In genomic region chr5:112535339-112535738, GRCh38 we compare ENCODE assay signal across 28 cellular contexts.
"Had no signal": no experiment of that assay in that cellular context is flagged by ENCODE, and none has a peak within 500 bp of the region (broad histone marks: within the 10 kb centered on the region; RNA-seq: fewer than 3 reads in every experiment).

No MANE protein-coding gene starts in this region.

- H3K27ac ChIP-seq: dorsolateral prefrontal cortex, epithelial cell of prostate, esophagus muscularis mucosa, foreskin keratinocyte, gastroesophageal sphincter, heart left ventricle, hepatocyte, left lung, ovary, psoas muscle, sigmoid colon, thyroid gland had no signal

- H2AFZ ChIP-seq: hepatocyte had no signal

- H3K36me3 Mint-ChIP-seq: natural killer cell, type B pancreatic cell had no signal

- H3K4me1 ChIP-seq: esophagus muscularis mucosa, foreskin keratinocyte, gastroesophageal sphincter, heart left ventricle, left lung, psoas muscle, sigmoid colon had no signal

- H3K27me3 Mint-ChIP-seq: type B pancreatic cell had no signal

- H3K4me3 Mint-ChIP-seq: natural killer cell; stimulated activated naive CD8-positive, alpha-beta T cell treated with anti-CD3 and anti-CD28 coated beads, Interleukin-15, amount 100 ng/mL, for 72 hours; type B pancreatic cell had no signal

- FAIRE-seq: islet of Langerhans had no signal

- DNase-seq: cerebellar nuclear complex; cortex of kidney; dorsolateral prefrontal cortex; effector CD4-positive, alpha-beta T cell; foreskin keratinocyte; heart left ventricle; left cardiac atrium; left lung; mesendoderm; midbrain; natural killer cell; occipital lobe; ovary; posterior cingulate gyrus; psoas muscle; right cardiac atrium; sigmoid colon; spleen; stimulated activated CD4-positive, alpha-beta T cell treated with anti-CD3 and anti-CD28 coated beads, Interleukin-4, amount 100 ng/mL, for 4 hours; stimulated activated naive CD4-positive, alpha-beta T cell; stimulated activated naive CD8-positive, alpha-beta T cell treated with anti-CD3 and anti-CD28 coated beads, Interleukin-15, amount 100 ng/mL, for 72 hours; thyroid gland had no signal

- H3K27ac Mint-ChIP-seq: natural killer cell; stimulated activated naive CD8-positive, alpha-beta T cell treated with anti-CD3 and anti-CD28 coated beads, Interleukin-15, amount 100 ng/mL, for 72 hours; type B pancreatic cell had no signal

- H3K4me3 ChIP-seq: dorsolateral prefrontal cortex, esophagus muscularis mucosa, gastroesophageal sphincter, heart left ventricle, hepatocyte, left lung, ovary, psoas muscle, sigmoid colon, spleen, thyroid gland had no signal

- H3K36me3 ChIP-seq: esophagus muscularis mucosa, gastroesophageal sphincter, heart left ventricle, left lung, ovary, sigmoid colon, spleen, thyroid gland had no signal

- H3K9me3 ChIP-seq: esophagus muscularis mucosa, gastroesophageal sphincter, heart left ventricle, left lung, ovary, psoas muscle, sigmoid colon, spleen, thyroid gland had no signal

- ATAC-seq: foreskin keratinocyte; gastroesophageal sphincter; heart left ventricle; left lung; natural killer cell; psoas muscle; stimulated activated naive CD8-positive, alpha-beta T cell treated with anti-CD3 and anti-CD28 coated beads, Interleukin-15, amount 100 ng/mL, for 72 hours had no signal

- H3K9me3 Mint-ChIP-seq: natural killer cell; stimulated activated naive CD8-positive, alpha-beta T cell treated with anti-CD3 and anti-CD28 coated beads, Interleukin-15, amount 100 ng/mL, for 72 hours; type B pancreatic cell had no signal

- H3K27me3 ChIP-seq: dorsolateral prefrontal cortex, hepatocyte, ovary, sigmoid colon, spleen, thyroid gland had no signal

- H3K79me2 ChIP-seq: hepatocyte had no signal

- H3K4me2 ChIP-seq: hepatocyte had no signal
